Comparison of ENCODE assay signal across 1 cellular context in the genomic region with DNA sequence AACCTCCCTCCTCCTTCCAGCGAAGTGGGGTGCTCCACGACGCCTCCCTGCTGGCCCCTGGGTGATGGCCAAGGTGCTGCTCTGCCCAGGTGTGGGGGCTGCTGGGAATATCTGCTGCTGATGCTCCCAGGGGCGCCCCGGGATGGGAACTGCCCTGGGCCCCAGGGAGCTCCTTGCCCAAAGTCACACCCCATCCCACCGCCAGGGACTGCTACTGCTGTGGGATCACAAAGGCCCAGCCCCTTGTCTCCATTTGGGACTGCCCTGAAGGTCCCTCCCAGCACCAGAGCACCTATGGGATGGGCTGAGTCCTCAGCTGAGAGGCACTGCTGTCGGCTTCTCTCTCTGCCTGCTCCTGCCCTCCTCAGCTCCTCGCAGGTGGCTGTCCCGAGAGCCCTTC.
TF ChIP-seq lines count a peak whose summit lies in the region.

No MANE protein-coding gene starts in this region.

TF ChIP-seq in GM23338, 12 proteins besides CTCF, POLR2A, EP300 and RAD21 (continued from another document):
- TF ChIP-seq, protein P1, sequence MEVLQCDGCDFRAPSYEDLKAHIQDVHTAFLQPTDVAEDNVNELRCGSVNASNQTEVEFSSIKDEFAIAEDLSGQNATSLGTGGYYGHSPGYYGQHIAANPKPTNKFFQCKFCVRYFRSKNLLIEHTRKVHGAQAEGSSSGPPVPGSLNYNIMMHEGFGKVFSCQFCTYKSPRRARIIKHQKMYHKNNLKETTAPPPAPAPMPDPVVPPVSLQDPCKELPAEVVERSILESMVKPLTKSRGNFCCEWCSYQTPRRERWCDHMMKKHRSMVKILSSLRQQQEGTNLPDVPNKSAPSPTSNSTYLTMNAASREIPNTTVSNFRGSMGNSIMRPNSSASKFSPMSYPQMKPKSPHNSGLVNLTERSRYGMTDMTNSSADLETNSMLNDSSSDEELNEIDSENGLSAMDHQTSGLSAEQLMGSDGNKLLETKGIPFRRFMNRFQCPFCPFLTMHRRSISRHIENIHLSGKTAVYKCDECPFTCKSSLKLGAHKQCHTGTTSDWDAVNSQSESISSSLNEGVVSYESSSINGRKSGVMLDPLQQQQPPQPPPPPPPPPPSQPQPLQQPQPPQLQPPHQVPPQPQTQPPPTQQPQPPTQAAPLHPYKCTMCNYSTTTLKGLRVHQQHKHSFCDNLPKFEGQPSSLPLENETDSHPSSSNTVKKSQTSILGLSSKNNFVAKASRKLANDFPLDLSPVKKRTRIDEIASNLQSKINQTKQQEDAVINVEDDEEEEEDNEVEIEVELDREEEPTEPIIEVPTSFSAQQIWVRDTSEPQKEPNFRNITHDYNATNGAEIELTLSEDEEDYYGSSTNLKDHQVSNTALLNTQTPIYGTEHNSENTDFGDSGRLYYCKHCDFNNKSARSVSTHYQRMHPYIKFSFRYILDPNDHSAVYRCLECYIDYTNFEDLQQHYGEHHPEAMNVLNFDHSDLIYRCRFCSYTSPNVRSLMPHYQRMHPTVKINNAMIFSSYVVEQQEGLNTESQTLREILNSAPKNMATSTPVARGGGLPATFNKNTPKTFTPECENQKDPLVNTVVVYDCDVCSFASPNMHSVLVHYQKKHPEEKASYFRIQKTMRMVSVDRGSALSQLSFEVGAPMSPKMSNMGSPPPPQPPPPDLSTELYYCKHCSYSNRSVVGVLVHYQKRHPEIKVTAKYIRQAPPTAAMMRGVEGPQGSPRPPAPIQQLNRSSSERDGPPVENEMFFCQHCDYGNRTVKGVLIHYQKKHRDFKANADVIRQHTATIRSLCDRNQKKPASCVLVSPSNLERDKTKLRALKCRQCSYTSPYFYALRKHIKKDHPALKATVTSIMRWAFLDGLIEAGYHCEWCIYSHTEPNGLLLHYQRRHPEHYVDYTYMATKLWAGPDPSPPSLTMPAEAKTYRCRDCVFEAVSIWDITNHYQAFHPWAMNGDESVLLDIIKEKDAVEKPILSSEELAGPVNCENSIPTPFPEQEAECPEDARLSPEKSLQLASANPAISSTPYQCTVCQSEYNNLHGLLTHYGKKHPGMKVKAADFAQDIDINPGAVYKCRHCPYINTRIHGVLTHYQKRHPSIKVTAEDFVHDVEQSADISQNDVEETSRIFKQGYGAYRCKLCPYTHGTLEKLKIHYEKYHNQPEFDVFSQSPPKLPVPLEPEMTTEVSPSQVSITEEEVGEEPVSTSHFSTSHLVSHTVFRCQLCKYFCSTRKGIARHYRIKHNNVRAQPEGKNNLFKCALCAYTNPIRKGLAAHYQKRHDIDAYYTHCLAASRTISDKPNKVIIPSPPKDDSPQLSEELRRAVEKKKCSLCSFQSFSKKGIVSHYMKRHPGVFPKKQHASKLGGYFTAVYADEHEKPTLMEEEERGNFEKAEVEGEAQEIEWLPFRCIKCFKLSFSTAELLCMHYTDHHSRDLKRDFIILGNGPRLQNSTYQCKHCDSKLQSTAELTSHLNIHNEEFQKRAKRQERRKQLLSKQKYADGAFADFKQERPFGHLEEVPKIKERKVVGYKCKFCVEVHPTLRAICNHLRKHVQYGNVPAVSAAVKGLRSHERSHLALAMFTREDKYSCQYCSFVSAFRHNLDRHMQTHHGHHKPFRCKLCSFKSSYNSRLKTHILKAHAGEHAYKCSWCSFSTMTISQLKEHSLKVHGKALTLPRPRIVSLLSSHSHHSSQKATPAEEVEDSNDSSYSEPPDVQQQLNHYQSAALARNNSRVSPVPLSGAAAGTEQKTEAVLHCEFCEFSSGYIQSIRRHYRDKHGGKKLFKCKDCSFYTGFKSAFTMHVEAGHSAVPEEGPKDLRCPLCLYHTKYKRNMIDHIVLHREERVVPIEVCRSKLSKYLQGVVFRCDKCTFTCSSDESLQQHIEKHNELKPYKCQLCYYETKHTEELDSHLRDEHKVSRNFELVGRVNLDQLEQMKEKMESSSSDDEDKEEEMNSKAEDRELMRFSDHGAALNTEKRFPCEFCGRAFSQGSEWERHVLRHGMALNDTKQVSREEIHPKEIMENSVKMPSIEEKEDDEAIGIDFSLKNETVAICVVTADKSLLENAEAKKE (CRISPR knock-in tag; IDR thresholded peaks at IDR 0.05), result no peak
